8 cellular contexts compared by ENCODE assay signal in the genomic region with DNA sequence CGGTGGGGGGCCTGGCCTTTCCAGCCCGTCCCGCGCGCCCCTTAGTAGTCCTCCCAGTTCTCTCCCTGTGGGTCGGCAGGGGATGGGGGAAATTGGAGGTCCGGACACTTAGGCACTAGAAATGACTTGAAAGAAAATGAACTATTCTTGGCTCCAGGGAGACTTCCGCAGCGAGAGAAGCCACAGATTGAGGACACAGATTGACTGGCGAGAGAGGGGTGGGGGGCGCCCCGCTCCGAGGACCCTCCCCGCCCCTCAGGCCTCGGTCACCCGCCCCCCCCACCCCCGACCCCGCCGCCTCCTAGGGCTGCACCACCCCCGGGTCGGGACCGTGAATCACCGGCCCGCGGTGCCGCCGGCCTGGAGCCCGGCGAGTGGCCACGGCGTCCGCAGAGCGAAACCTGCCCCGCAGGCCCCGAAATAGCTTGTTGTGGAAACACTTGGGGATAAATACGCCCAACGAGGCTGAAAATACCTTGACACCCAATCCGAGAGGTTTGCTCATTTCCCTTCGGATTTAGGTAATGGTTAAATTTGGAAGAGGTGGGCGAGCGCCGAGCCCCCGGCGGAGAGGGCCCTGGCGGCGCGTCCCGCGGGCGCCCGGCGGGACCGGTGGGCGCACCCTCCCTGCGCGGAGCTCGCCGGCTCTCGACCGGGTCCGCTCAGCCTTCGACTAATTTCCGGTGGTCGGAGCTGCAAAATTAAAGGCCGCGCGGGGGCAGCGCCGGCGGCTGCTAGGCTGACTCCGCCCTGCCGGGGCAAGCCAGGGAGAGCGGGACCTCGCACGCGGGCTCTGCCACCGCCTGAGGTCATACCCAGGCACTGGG. TPM values are rescaled to one million over a fixed set of nuclear protein-coding genes. Genes with fewer than 3 reads are reported as not detected.
DNase-seq lines count a peak whose midpoint lies in the region; ATAC-seq and TF ChIP-seq lines count a peak whose summit lies in the region.

A gene (minus strand): TSS at position 675 of the 827 bp plus-strand sequence. CDS start 3,438 bp downstream, outside the sequence.

- CTCF ChIA-PET in GM10248 (lab: Yijun Ruan, JAX): interaction anchor here (0.7 to 5.5 kb wide), 18 partner anchors 7 to 345 kb away, joined by 3 to 40 read pairs (median 3); a partner anchor contains a TSS

- DNase-seq in GM10248 (ENCODE audit: extremely low spot score) (peak; percentile 67), NAMALWA (ENCODE audit: low spot score) (peak; percentile 61), fibroblast of villous mesenchyme (ENCODE audit: low read depth) (peak; percentile 23), progenitor cell of endocrine pancreas (ENCODE audit: low spot score, unreplicated experiment) (peak; percentile 44), DMS79 treated with DMSO at 0.1 percent for 48 hours (lab: John Stamatoyannopoulos, UW) (no peak), hypothalamus (lab: John Stamatoyannopoulos, UW) (no peak)
- DNase-seq in activated CD8-positive, alpha-beta memory T cell treated with anti-CD3 and anti-CD28 coated beads, Interleukin-2, amount 50 U/mL, for 48 hours: peak; percentile 91

- TF ChIP-seq CTCF in GM10248 (IDR thresholded peaks at IDR 0.05; ENCODE audit: control extremely low read depth, extremely low read depth, low read depth, missing control alignments) (peak; percentile 42), fibroblast of villous mesenchyme (IDR thresholded peaks at IDR 0.05; ENCODE audit: insufficient read depth, low read depth, low read length) (no peak), progenitor cell of endocrine pancreas (IDR thresholded peaks at IDR 0.05; ENCODE audit: unreplicated experiment) (no peak)

- ATAC-seq in GM21825 (IDR thresholded peaks at IDR 0.05; ENCODE audit: unreplicated experiment): peak; percentile 22

- peak within 1 kb of the TSS; percentile 55 for H3K4me3 ChIP-seq in fibroblast of villous mesenchyme (ENCODE audit: low read depth, low read length)

- no peaks in the 10 kb centered on the region for H3K9me3 Mint-ChIP-seq in progenitor cell of endocrine pancreas (ENCODE audit: low read depth)

- peaks cover 80% of the 10 kb centered on the region for H3K27me3 Mint-ChIP-seq in progenitor cell of endocrine pancreas

- no peaks in the 10 kb centered on the region for H3K36me3 Mint-ChIP-seq in progenitor cell of endocrine pancreas (ENCODE audit: insufficient read depth)

- H3K27ac Mint-ChIP-seq in progenitor cell of endocrine pancreas: no peak within 1 kb of the TSS

- peak within 1 kb of the TSS; percentile 66 for H3K4me3 Mint-ChIP-seq in progenitor cell of endocrine pancreas (ENCODE audit: low read depth)

- peaks cover 21% of the 10 kb centered on the region for H3K4me1 Mint-ChIP-seq in progenitor cell of endocrine pancreas (ENCODE audit: low read depth)

- POLR2A ChIA-PET in GM10248 (lab: Yijun Ruan, JAX): interaction anchor here (0.7 kb wide), 1 partner anchor 8 kb away, joined by 3 read pairs; no protein-coding TSS in a partner anchor

RNA-seq across cellular contexts. Expression of the gene that starts here (rescaled TPM):
- under 0.01 TPM in 2 replicates for total RNA-seq in fibroblast of villous mesenchyme
- total RNA-seq in progenitor cell of endocrine pancreas: 0.17 and 0.31 TPM in 2 replicates

Comparison
In these comparisons a context has a peak if more than half of its experiments do, and no peak if none do; other contexts are left out.
1. Peak in DNase-seq and H3K4me3 ChIP-seq in fibroblast of villous mesenchyme; RNA of the gene not detected or under 1 TPM.
2. Peak in DNase-seq in progenitor cell of endocrine pancreas; RNA of the gene not detected or under 1 TPM.
3. DNase-seq: peak in GM10248 (single experiment), NAMALWA (single experiment) and activated CD8-positive, alpha-beta memory T cell treated with anti-CD3 and anti-CD28 coated beads, Interleukin-2, amount 50 U/mL, for 48 hours (single experiment); none in DMS79 treated with DMSO at 0.1 percent for 48 hours (single experiment) and hypothalamus (0 of 51).